In genomic region chr5:113686599-113686998, GRCh38 we compare ENCODE assay signal across 34 cellular contexts.
"Had no signal": no experiment of that assay in that cellular context is flagged by ENCODE, and none has a peak within 500 bp of the region (broad histone marks: within the 10 kb centered on the region; RNA-seq: fewer than 3 reads in every experiment).

No MANE protein-coding gene starts in this region.

- H3K27me3 ChIP-seq: adrenal gland, body of pancreas, brain microvascular endothelial cell, breast epithelium had no signal

- H3K36me3 ChIP-seq: adrenal gland, brain microvascular endothelial cell, breast epithelium had no signal

- H3K36me3 Mint-ChIP-seq: activated CD4-positive, alpha-beta memory T cell treated with anti-CD3 and anti-CD28 coated beads for 36 hours; activated naive CD4-positive, alpha-beta T cell treated with anti-CD3 and anti-CD28 coated beads, Interleukin-2, amount 50 U/mL, for 72 hours; activated naive CD8-positive, alpha-beta T cell treated with anti-CD3 and anti-CD28 coated beads for 36 hours; T-cell had no signal

- H3K4me1 Mint-ChIP-seq: activated B cell treated with CpG ODN at 0.5 μM for 24 hours; activated CD4-positive, alpha-beta T cell treated with anti-CD3 and anti-CD28 coated beads, Interleukin-2, amount 10 ng/mL, durations not matched to agents 24 days and 14 days; activated naive CD8-positive, alpha-beta T cell treated with anti-CD3 and anti-CD28 coated beads for 36 hours; activated T-helper 17 cell treated with anti-CD3 and anti-CD28 coated beads, Interleukin-2, amount 50 U/mL, for 72 hours; T-cell; T-helper 17 cell had no signal

- H3K4me3 ChIP-seq: adrenal gland, body of pancreas, breast epithelium had no signal

- FAIRE-seq: astrocyte, TTC549 had no signal

- H3K4me3 Mint-ChIP-seq: activated B cell treated with CpG ODN at 0.5 μM for 24 hours; activated CD4-positive, alpha-beta memory T cell treated with anti-CD3 and anti-CD28 coated beads for 36 hours; activated CD4-positive, alpha-beta T cell treated with anti-CD3 and anti-CD28 coated beads, Interleukin-2, amount 10 ng/mL, durations not matched to agents 24 days and 14 days; activated CD8-positive, alpha-beta T cell treated with anti-CD3 and anti-CD28 coated beads for 36 hours; activated naive CD4-positive, alpha-beta T cell treated with anti-CD3 and anti-CD28 coated beads for 36 hours; activated naive CD8-positive, alpha-beta T cell treated with anti-CD3 and anti-CD28 coated beads for 36 hours; activated T-cell treated with anti-CD3 and anti-CD28 coated beads, Interleukin-2, amount 50 U/mL, for 4 hours; activated T-cell treated with anti-CD3 and anti-CD28 coated beads, Interleukin-2, amount 50 U/mL, for 72 hours; activated T-helper 1 cell treated with anti-CD3 and anti-CD28 coated beads, Interleukin-12 subunit alpha, Interleukin-12 subunit beta, Interleukin-2, Interleukin-4 antibody, amounts not matched to agents 30 ng/mL and 10 ng/mL and 1 ng/mL, durations not matched to agents 14 hours and 24 hours and 36 hours; activated T-helper 17 cell treated with anti-CD3 and anti-CD28 coated beads, Interleukin-2, amount 50 U/mL, for 72 hours; T-cell; T-helper 17 cell had no signal

- DNase-seq: activated B cell treated with CpG ODN at 0.5 μM for 24 hours; activated CD4-positive, alpha-beta memory T cell treated with anti-CD3 and anti-CD28 coated beads for 36 hours; activated CD4-positive, alpha-beta T cell treated with anti-CD3 and anti-CD28 coated beads for 4 hours; activated CD4-positive, alpha-beta T cell treated with anti-CD3 and anti-CD28 coated beads, Interleukin-2, amount 10 ng/mL, durations not matched to agents 24 days and 14 days; activated CD4-positive, alpha-beta T cell treated with anti-CD3 and anti-CD28 coated beads, Interleukin-2, amount 50 U/mL, for 1 hour; activated CD4-positive, alpha-beta T cell treated with anti-CD3 and anti-CD28 coated beads, Interleukin-2, amount 50 U/mL, for 4 hours; activated CD4-positive, CD25-positive, alpha-beta regulatory T cell treated with anti-CD3 and anti-CD28 coated beads, Interleukin-2, amount 50 U/mL, for 72 hours; activated CD8-positive, alpha-beta memory T cell treated with anti-CD3 and anti-CD28 coated beads, Interleukin-2, amount 50 U/mL, for 4 hours; activated CD8-positive, alpha-beta T cell treated with anti-CD3 and anti-CD28 coated beads for 36 hours; activated effector memory CD4-positive, alpha-beta T cell treated with anti-CD3 and anti-CD28 coated beads, Interleukin-2, amount 50 U/mL, for 16 hours; activated gamma-delta T cell treated with Interleukin-2 at 50 U/mL for 16 hours; activated naive CD4-positive, alpha-beta T cell; activated naive CD4-positive, alpha-beta T cell treated with anti-CD3 and anti-CD28 coated beads for 36 hours; activated naive CD4-positive, alpha-beta T cell treated with anti-CD3 and anti-CD28 coated beads, Interleukin-2, amount 50 U/mL, for 16 hours; activated naive CD8-positive, alpha-beta T cell treated with anti-CD3 and anti-CD28 coated beads for 36 hours; activated T-cell treated with anti-CD3 and anti-CD28 coated beads for 4 hours; activated T-cell treated with anti-CD3 and anti-CD28 coated beads, Interleukin-2, amount 50 U/mL, for 1 hour; activated T-cell treated with anti-CD3 and anti-CD28 coated beads, Interleukin-2, amount 50 U/mL, for 4 hours; activated T-cell treated with anti-CD3 and anti-CD28 coated beads, Interleukin-2, amount 50 U/mL, for 72 hours; adrenal gland; amniotic stem cell; aorta; body of pancreas; brain microvascular endothelial cell; central memory CD4-positive, alpha-beta T cell; T-cell; T-helper 17 cell had no signal

- H3K4me1 ChIP-seq: adrenal gland, body of pancreas, breast epithelium had no signal

- ATAC-seq: activated CD8-positive, alpha-beta T cell treated with anti-CD3 and anti-CD28 coated beads for 36 hours; activated naive CD4-positive, alpha-beta T cell treated with anti-CD3 and anti-CD28 coated beads, Interleukin-2, amount 50 U/mL, for 72 hours; activated T-cell treated with anti-CD3 and anti-CD28 coated beads, Interleukin-2, amount 50 U/mL, for 4 hours; activated T-cell treated with anti-CD3 and anti-CD28 coated beads, Interleukin-2, amount 50 U/mL, for 72 hours; activated T-helper 17 cell treated with anti-CD3 and anti-CD28 coated beads, Interleukin-2, amount 50 U/mL, for 72 hours; body of pancreas; T-cell; T-helper 17 cell had no signal

- H3K27ac Mint-ChIP-seq: activated B cell treated with CpG ODN at 0.5 μM for 24 hours; activated CD4-positive, alpha-beta memory T cell treated with anti-CD3 and anti-CD28 coated beads for 36 hours; activated CD4-positive, alpha-beta T cell treated with anti-CD3 and anti-CD28 coated beads, Interleukin-2, amount 10 ng/mL, durations not matched to agents 24 days and 14 days; activated CD8-positive, alpha-beta T cell treated with anti-CD3 and anti-CD28 coated beads for 36 hours; activated naive CD4-positive, alpha-beta T cell treated with anti-CD3 and anti-CD28 coated beads for 36 hours; activated naive CD4-positive, alpha-beta T cell treated with anti-CD3 and anti-CD28 coated beads, Interleukin-2, amount 50 U/mL, for 72 hours; activated naive CD8-positive, alpha-beta T cell treated with anti-CD3 and anti-CD28 coated beads for 36 hours; activated T-cell treated with anti-CD3 and anti-CD28 coated beads, Interleukin-2, amount 50 U/mL, for 72 hours; activated T-helper 1 cell treated with anti-CD3 and anti-CD28 coated beads, Interleukin-12 subunit alpha, Interleukin-12 subunit beta, Interleukin-2, Interleukin-4 antibody, amounts not matched to agents 30 ng/mL and 10 ng/mL and 1 ng/mL, durations not matched to agents 14 hours and 24 hours and 36 hours; activated T-helper 17 cell treated with anti-CD3 and anti-CD28 coated beads, Interleukin-2, amount 50 U/mL, for 72 hours; T-cell; T-helper 17 cell had no signal

- H3K27ac ChIP-seq: adrenal gland, body of pancreas, brain microvascular endothelial cell, breast epithelium, VCaP had no signal

- H3K9me3 Mint-ChIP-seq: activated B cell treated with CpG ODN at 0.5 μM for 24 hours; activated CD4-positive, alpha-beta memory T cell treated with anti-CD3 and anti-CD28 coated beads for 36 hours; activated CD4-positive, alpha-beta T cell treated with anti-CD3 and anti-CD28 coated beads, Interleukin-2, amount 10 ng/mL, durations not matched to agents 24 days and 14 days; activated CD8-positive, alpha-beta T cell treated with anti-CD3 and anti-CD28 coated beads for 36 hours; activated naive CD4-positive, alpha-beta T cell treated with anti-CD3 and anti-CD28 coated beads for 36 hours; activated naive CD4-positive, alpha-beta T cell treated with anti-CD3 and anti-CD28 coated beads, Interleukin-2, amount 50 U/mL, for 72 hours; activated naive CD8-positive, alpha-beta T cell treated with anti-CD3 and anti-CD28 coated beads for 36 hours; activated T-cell treated with anti-CD3 and anti-CD28 coated beads, Interleukin-2, amount 50 U/mL, for 4 hours; activated T-cell treated with anti-CD3 and anti-CD28 coated beads, Interleukin-2, amount 50 U/mL, for 72 hours; activated T-helper 1 cell treated with anti-CD3 and anti-CD28 coated beads, Interleukin-12 subunit alpha, Interleukin-12 subunit beta, Interleukin-2, Interleukin-4 antibody, amounts not matched to agents 30 ng/mL and 10 ng/mL and 1 ng/mL, durations not matched to agents 14 hours and 24 hours and 36 hours; activated T-helper 17 cell treated with anti-CD3 and anti-CD28 coated beads, Interleukin-2, amount 50 U/mL, for 72 hours; T-cell had no signal

- H3K9me3 ChIP-seq: adrenal gland, body of pancreas, breast epithelium had no signal
